In the genomic region with DNA sequence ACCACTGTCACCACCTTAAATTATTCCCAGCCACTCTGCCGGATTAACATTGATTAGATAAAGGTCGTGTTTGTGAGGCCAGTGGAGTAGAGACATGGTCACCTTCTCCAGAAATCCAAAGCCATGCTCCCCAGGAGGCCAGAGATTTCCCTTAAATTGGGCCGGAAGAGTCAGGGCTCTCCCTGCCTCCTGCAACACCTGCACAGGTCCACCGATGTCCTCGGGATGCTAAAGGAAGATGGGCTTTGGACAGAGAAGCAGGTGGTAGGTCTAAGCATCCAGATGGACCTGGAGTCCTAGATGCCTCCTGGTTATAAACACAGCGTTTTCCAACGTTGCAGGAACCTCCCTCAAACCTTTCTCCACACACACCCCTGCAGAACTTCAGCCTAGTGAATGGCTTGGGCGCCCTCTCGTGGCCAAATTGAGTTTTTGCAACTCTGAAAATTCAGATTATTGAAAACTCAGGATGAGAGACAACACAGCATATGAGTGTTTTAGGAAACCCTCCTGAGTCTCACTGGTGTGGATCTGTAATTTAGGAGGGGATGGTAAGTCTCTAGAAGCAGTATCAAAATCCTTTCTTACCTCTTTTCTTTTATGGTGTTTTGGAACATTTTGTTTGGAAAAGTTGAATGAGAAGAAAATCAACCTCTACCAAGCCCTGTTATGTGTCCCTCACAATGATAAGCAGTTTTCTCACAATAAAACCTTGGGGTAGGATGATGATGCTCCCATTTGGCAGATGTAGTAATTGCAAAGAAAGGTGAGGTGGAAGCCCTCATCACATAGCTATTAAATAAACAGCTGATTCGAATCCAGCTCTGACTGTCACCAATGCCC, we compare ENCODE assay signal across 8 cellular contexts.
DNase-seq lines count a peak whose midpoint lies in the region; ATAC-seq lines count a peak whose summit lies in the region.

No MANE protein-coding gene starts in this region.

- H3K4me3 Mint-ChIP-seq in effector memory CD8-positive, alpha-beta T cell, result peak overlapping the region; percentile 65 to 78

- peak; percentile 50 for ATAC-seq in HG02798 (IDR thresholded peaks at IDR 0.05; ENCODE audit: poor library complexity, unreplicated experiment)
- ATAC-seq in effector memory CD8-positive, alpha-beta T cell (replicated peaks), result peak; percentile 76
- ATAC-seq in HG03460 (IDR thresholded peaks at IDR 0.05; ENCODE audit: unreplicated experiment), result no peak

- H3K36me3 Mint-ChIP-seq in effector memory CD8-positive, alpha-beta T cell (ENCODE audit: insufficient read depth), result peaks cover 2% of the 10 kb centered on the region

- peaks cover 8 to 18% of the 10 kb centered on the region in 2 donors for H3K4me1 Mint-ChIP-seq in effector memory CD8-positive, alpha-beta T cell (ENCODE audit: low read depth in 2 of 2)

- peak overlapping the region in 1 of 2 donors; percentile 9 for H3K27ac Mint-ChIP-seq in effector memory CD8-positive, alpha-beta T cell

- in situ Hi-C loops in Caki2 (cut with HindIII; ENCODE audit: low pct_unique_long_range_greater_than_20kb, low sequenced_read_pairs), result no loop called here

- DNase-seq in Caki2 (ENCODE audit: low read depth) (peak; percentile 44), NCI-H82 (lab: John Stamatoyannopoulos, UW) (peak; percentile 78), midbrain (lab: John Stamatoyannopoulos, UW) (peak; percentile 81)
- DNase-seq in activated CD8-positive, alpha-beta memory T cell treated with anti-CD3 and anti-CD28 coated beads for 4 hours (ENCODE audit: low read depth in 2 of 2), result peak; percentile 31 to 47
- DNase-seq in effector memory CD8-positive, alpha-beta T cell, result peak; percentile 64 to 69 (median 67)
- peak; percentile 28 to 59 for DNase-seq in stimulated activated CD8-positive, alpha-beta memory T cell treated with anti-CD3 and anti-CD28 coated beads, Interleukin-4, amount 100 ng/mL, for 1 hour (ENCODE audit: low read depth in 2 of 2, low spot score in 1 of 2)

- peaks cover 0 to 33% of the 10 kb centered on the region in 2 donors for H3K27me3 Mint-ChIP-seq in effector memory CD8-positive, alpha-beta T cell

- no peaks in the 10 kb centered on the region for H3K9me3 Mint-ChIP-seq in effector memory CD8-positive, alpha-beta T cell
